Comparison of ENCODE assay signal across 8 cellular contexts in genomic region chr2:108786354-108787208, GRCh38.
DNase-seq lines count a peak whose midpoint lies in the region; ATAC-seq and TF ChIP-seq lines count a peak whose summit lies in the region.

TSS of gene CCDC138 (plus strand) at chr2:108786771. CDS start at chr2:108786823, 52 bp downstream.

- H3K4me1 ChIP-seq in mucosa of stomach (ENCODE audit: control insufficient read depth, insufficient read depth, low read length) = no peaks in the 10 kb centered on the region

- H3K36me3 ChIP-seq in mucosa of stomach (ENCODE audit: control insufficient read depth, insufficient read depth, low read length) = no peaks in the 10 kb centered on the region

- H3K9me3 ChIP-seq in mucosa of stomach (ENCODE audit: control insufficient read depth, low read length) = no peaks in the 10 kb centered on the region

- no peaks in the 10 kb centered on the region for H3K27me3 ChIP-seq in mucosa of stomach (ENCODE audit: control insufficient read depth, insufficient read depth, low read length)

- peak; percentile 57 for TF ChIP-seq POLR2A in erythroblast (IDR thresholded peaks at IDR 0.05; ENCODE audit: low read length)

- DNase-seq in DMS114 treated with DMSO at 0.1 percent for 48 hours (lab: John Stamatoyannopoulos, UW; ENCODE audit: unreplicated experiment) (peak; percentile 65), HuH-7 (ENCODE audit: low spot score) (peak; percentile 89), OCI-M2 (lab: John Stamatoyannopoulos, UW; ENCODE audit: unreplicated experiment) (peak; percentile 68), activated T-cell treated with anti-CD3 and anti-CD28 coated beads for 24 hours (ENCODE audit: low read depth) (peak; percentile 88), erythroblast (lab: John Stamatoyannopoulos, UW) (peak; percentile 93 to 94)
- DNase-seq in stimulated activated CD8-positive, alpha-beta memory T cell treated with anti-CD3 and anti-CD28 coated beads, Interleukin-4, amount 100 ng/mL, for 48 hours = peak; percentile 96

- peak within 1 kb of the TSS; percentile 75 for H3K9ac ChIP-seq in mucosa of stomach (ENCODE audit: low read length)

- H3K4me3 ChIP-seq in mucosa of stomach (ENCODE audit: low read length) = peak within 1 kb of the TSS; percentile 86

- ATAC-seq in GM21526 (IDR thresholded peaks at IDR 0.05; ENCODE audit: low FRiP score, unreplicated experiment) = peak; percentile 93

Comparison
In these comparisons a context has a peak if more than half of its experiments do, and no peak if none do; other contexts are left out.
1. Peak in every context shown above with its lines: DNase-seq, ATAC-seq and H3K4me3 ChIP-seq.